Comparison of ENCODE assay signal across 1 cellular context in the genomic region with DNA sequence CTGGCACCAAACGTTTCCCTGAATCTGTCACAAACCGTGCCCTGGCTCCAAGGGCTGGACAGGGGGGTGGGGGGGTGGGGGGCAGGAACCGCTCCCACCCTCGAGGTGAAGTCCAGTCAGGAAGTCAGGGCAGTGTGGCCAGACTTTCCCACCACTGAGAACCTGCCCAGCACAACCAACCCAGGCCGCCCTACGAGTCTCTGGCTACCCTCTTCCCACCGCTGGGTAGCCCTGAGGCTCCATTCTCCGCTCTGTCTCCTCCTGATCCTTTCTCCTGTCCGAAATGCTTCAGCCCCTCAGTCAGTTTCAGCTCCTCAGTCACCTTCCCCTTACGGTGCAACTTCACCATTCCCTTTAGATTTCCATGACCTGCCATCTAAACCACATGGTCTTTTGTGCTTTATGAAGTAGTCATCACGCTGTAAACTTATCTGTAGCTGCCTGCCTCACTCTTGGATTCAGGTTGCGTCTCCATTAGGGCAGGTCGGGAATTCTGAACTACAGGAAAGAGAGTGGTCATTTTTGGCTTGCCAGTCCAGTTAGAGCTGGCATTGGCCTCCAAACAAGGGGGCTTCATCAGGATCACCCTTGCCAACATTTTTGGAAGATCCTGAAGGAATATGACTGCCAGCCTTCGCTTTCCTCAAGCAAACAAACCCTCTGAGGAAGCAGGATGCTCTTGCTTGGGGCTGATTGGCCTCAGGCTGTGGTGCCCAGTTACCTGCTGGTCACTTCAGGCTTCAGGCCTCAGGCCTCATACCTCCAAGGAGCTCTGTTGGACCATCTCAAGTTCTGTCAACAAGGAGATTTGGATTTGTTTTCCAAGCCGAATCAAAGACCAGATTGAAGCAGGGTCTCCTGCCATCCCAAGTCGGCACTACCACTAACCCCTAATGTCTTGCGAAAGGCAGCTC.
TF ChIP-seq lines count a peak whose summit lies in the region.

No MANE protein-coding gene starts in this region.

TF ChIP-seq in endothelial cell of umbilical vein, 7 proteins besides CTCF, POLR2A, EP300 and RAD21:
- TF ChIP-seq GATA2 (IDR thresholded peaks at IDR 0.05; ENCODE audit: insufficient read depth, insufficient read length, low read depth, low read length), result no peak
